Comparison of ENCODE assay signal across 1 cellular context in the genomic region with DNA sequence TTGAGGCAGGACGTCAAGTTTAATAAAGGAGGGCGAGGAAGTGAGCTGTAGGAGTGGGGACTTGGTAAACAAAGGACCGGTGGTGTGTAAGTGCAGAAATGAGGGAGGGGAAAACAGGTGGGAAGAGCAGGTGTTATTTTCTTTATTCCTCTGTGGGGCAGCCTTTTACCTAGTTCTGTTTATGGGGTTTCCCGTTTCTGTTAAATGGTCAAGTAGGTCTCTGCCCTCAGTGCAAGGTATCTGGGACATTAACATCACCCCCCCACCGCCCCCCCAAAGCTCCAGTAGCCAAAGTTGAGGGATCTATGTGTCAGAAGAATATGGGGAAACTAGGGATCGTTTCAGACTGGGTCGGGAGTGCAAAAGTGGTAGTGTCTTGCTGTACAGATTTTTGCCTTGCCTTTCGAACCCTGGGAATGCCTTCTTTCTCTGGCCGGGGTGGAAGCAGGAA.
TF ChIP-seq lines count a peak whose summit lies in the region.

No MANE protein-coding gene starts in this region.

TF ChIP-seq in HEK293, 187 proteins besides CTCF, POLR2A, EP300 and RAD21 (continued from another document):
- TF ChIP-seq, protein P1, sequence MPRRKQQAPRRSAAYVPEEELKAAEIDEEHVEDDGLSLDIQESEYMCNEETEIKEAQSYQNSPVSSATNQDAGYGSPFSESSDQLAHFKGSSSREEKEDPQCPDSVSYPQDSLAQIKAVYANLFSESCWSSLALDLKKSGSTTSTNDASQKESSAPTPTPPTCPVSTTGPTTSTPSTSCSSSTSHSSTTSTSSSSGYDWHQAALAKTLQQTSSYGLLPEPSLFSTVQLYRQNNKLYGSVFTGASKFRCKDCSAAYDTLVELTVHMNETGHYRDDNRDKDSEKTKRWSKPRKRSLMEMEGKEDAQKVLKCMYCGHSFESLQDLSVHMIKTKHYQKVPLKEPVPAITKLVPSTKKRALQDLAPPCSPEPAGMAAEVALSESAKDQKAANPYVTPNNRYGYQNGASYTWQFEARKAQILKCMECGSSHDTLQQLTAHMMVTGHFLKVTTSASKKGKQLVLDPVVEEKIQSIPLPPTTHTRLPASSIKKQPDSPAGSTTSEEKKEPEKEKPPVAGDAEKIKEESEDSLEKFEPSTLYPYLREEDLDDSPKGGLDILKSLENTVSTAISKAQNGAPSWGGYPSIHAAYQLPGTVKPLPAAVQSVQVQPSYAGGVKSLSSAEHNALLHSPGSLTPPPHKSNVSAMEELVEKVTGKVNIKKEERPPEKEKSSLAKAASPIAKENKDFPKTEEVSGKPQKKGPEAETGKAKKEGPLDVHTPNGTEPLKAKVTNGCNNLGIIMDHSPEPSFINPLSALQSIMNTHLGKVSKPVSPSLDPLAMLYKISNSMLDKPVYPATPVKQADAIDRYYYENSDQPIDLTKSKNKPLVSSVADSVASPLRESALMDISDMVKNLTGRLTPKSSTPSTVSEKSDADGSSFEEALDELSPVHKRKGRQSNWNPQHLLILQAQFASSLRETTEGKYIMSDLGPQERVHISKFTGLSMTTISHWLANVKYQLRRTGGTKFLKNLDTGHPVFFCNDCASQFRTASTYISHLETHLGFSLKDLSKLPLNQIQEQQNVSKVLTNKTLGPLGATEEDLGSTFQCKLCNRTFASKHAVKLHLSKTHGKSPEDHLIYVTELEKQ (tag by site-specific recombination; IDR thresholded peaks at IDR 0.05; ENCODE audit: borderline replicate concordance), result no peak
- no peak; the same call in 1 of the 2 replicates for TF ChIP-seq ZBTB48 (tag by site-specific recombination; IDR thresholded peaks at IDR 0.05)
